17 cellular contexts compared by ENCODE assay signal in the genomic region with DNA sequence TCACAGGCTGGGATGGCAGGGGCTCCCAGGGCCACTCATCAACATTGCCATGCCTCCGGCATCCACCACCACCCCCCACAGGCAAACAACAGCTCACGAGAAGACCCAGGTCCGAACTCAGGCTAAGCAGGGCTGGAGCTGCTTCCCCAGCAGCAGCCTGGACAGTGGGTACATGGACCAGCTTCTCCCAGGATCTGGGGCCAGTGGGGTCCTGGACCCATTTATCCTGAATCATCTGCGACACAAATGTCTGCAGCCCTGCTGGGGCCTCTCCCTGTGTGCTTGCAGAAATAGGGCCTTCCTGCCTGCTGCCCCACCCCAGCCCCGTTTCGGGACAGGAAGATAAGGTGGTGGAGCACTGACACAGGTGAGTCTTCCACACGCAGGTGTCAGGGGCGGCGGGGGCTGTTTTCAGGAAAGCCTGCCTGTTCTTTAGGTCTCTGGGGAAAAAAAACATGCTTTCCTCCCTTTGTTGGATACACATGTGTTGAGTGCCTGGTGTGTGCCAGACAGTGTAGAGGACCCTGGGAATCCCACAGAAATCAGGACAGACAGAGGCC. TPM values are rescaled to one million over a fixed set of nuclear protein-coding genes. Genes with fewer than 3 reads are reported as not detected.
DNase-seq lines count a peak whose midpoint lies in the region; ATAC-seq, FAIRE-seq and TF ChIP-seq lines count a peak whose summit lies in the region.
"Had no signal": no experiment of that assay in that cellular context is flagged by ENCODE, and none has a peak within 500 bp of the region (broad histone marks: within the 10 kb centered on the region; RNA-seq: fewer than 3 reads in every experiment).

No MANE protein-coding gene starts in this region.

- H3K27me3 Mint-ChIP-seq in astrocyte (ENCODE audit: low read depth, unreplicated experiment), result peaks cover 26% of the 10 kb centered on the region

- no peak overlapping the region for H3K27ac ChIP-seq in astrocyte (ENCODE audit: low read depth, low read length)
- H3K27ac ChIP-seq in right lobe of liver, result no peak overlapping the region

- H3K4me1 ChIP-seq in astrocyte (ENCODE audit: insufficient read depth, low read length) (peaks cover 5% of the 10 kb centered on the region), right lobe of liver (peaks cover 0 to 20% (median 6%) of the 10 kb centered on the region in 4 donors)

- H3K27me3 ChIP-seq in astrocyte (ENCODE audit: insufficient read depth, low read length) (no peaks in the 10 kb centered on the region), right lobe of liver (no peaks in the 10 kb centered on the region)

- no peak for FAIRE-seq in astrocyte (lab: Jason Lieb, UNC)
- FAIRE-seq: A204.1 had no signal

- no peaks in the 10 kb centered on the region for H4K20me1 ChIP-seq in astrocyte (ENCODE audit: insufficient read depth, low read length)

- H3K4me3 ChIP-seq in astrocyte (ENCODE audit: insufficient read depth, low read depth, low read length) (no peak overlapping the region), right lobe of liver (no peak overlapping the region)
- H3K4me3 ChIP-seq: GM23338 had no signal

- H3K27ac Mint-ChIP-seq in astrocyte (ENCODE audit: unreplicated experiment), result peak overlapping the region; percentile 7
- H3K27ac Mint-ChIP-seq: B cell; CD4-positive, alpha-beta T cell; GM23338 had no signal

- H3K4me2 ChIP-seq in astrocyte (ENCODE audit: low read length), result no peak overlapping the region
- H3K4me2 ChIP-seq: GM23338 had no signal

- H3K79me2 ChIP-seq in astrocyte (ENCODE audit: insufficient read depth, low read length), result no peaks in the 10 kb centered on the region

- H2AFZ ChIP-seq in astrocyte (ENCODE audit: low read depth, low read length), result no peak overlapping the region
- H2AFZ ChIP-seq: GM23338 had no signal

- peaks cover 4% of the 10 kb centered on the region for H3K9me3 ChIP-seq in astrocyte (ENCODE audit: insufficient read depth, low read depth, low read length)
- H3K9me3 ChIP-seq in right lobe of liver, result no peaks in the 10 kb centered on the region

- peaks cover 3% of the 10 kb centered on the region for H3K36me3 Mint-ChIP-seq in astrocyte (ENCODE audit: low read depth, unreplicated experiment)

- no peak overlapping the region for H3K4me3 Mint-ChIP-seq in astrocyte (ENCODE audit: unreplicated experiment)
- H3K4me3 Mint-ChIP-seq: B cell; CD4-positive, alpha-beta T cell; GM23338; H9 had no signal

- intact Hi-C loops in right lobe of liver (cut with DNase I) (loop anchor here in 1 of 2 donors (5.0 kb wide), 1 partner anchor 59 kb away; no protein-coding TSS in a partner anchor), posterior vena cava (cut with DNase I) (loop anchor here (2.0 to 10.0 kb wide), 3 partner anchors 58 to 446 kb away; no protein-coding TSS in a partner anchor), Right ventricle myocardium inferior (cut with DNase I) (loop anchor here (5.0 to 10.0 kb wide), 3 partner anchors 99 to 476 kb away; no protein-coding TSS in a partner anchor)

- H3K4me1 Mint-ChIP-seq in astrocyte (ENCODE audit: low read depth, unreplicated experiment), result peaks cover 4% of the 10 kb centered on the region

- no peak for ATAC-seq in right lobe of liver
- ATAC-seq in GM21526 (IDR thresholded peaks at IDR 0.05; ENCODE audit: low FRiP score, unreplicated experiment), result no peak
- no peak for ATAC-seq in Right ventricle myocardium inferior

- no peak for DNase-seq in astrocyte (ENCODE audit: low read depth)
- DNase-seq in right lobe of liver, result peak in 2 of 3 donors; percentile 17 to 48
- DNase-seq in posterior vena cava (ENCODE audit: low spot score), result peak; percentile 73
- no peak for DNase-seq in activated CD4-positive, alpha-beta T cell treated with anti-CD3 and anti-CD28 coated beads for 1 hour
- DNase-seq in superior temporal gyrus (ENCODE audit: extremely low spot score), result no peak
- no peak for DNase-seq in Right ventricle myocardium inferior (ENCODE audit: missing footprints)
- DNase-seq: C1 segment of cervical spinal cord; Calu3; CD4-positive, alpha-beta T cell; DMS 273 treated with DMSO at 0.1 percent for 48 hours; H9 had no signal

- no peak overlapping the region for H3K9ac ChIP-seq in astrocyte (ENCODE audit: low read length)

- H3K9me3 Mint-ChIP-seq in astrocyte (ENCODE audit: unreplicated experiment), result peaks cover 4% of the 10 kb centered on the region
- H3K9me3 Mint-ChIP-seq: CD4-positive, alpha-beta T cell; H9 had no signal

- TF ChIP-seq CTCF in astrocyte (IDR thresholded peaks at IDR 0.05; ENCODE audit: insufficient read depth, low read depth, low read length), result no peak
- no peak for TF ChIP-seq CTCF in right lobe of liver (IDR thresholded peaks at IDR 0.05)

- 72% methylated on average over 3 of the region's 9 CpGs for WGBS in right lobe of liver (ENCODE audit: insufficient coverage, low coverage, low lambda C conversion rate, missing lambda C conversion rate)

- no peak for TF ChIP-seq POLR2A in right lobe of liver (IDR thresholded peaks at IDR 0.05)

- H3K36me3 ChIP-seq in astrocyte (ENCODE audit: insufficient read depth, low read length) (no peaks in the 10 kb centered on the region), right lobe of liver (peaks cover 0 to 6% (median 0%) of the 10 kb centered on the region in 4 donors)

RNA-seq across cellular contexts. Expression of gene PRLH, which starts 4.5 kb away (rescaled TPM):
- total RNA-seq in astrocyte (not detected in 2 replicates), right lobe of liver (not detected), posterior vena cava (not detected), Right ventricle myocardium inferior (not detected)
- total RNA-seq: B cell; Calu3; CD4-positive, alpha-beta T cell; Daoy; GM23338; H9; HT-29 had no signal

RNA-seq across cellular contexts. Expression of gene RAB17, which starts 19.7 kb away (rescaled TPM):
- total RNA-seq in astrocyte (0.34 and 1.4 TPM in 2 replicates), right lobe of liver (100 to 1,000 TPM in 2 of 6 experiments, 10 to 100 TPM in 4; 57.5 to 129 (median 77.9) TPM), posterior vena cava (1 to 10 TPM; 2.0 to 2.7 TPM), Right ventricle myocardium inferior (2.4 TPM)
- total RNA-seq: B cell; CD4-positive, alpha-beta T cell had no signal

RNA-seq across cellular contexts. Expression of gene LRRFIP1, which starts 56.5 kb away (rescaled TPM):
- 83.3 and 84.1 TPM in 2 replicates for total RNA-seq in astrocyte
- 10 to 100 TPM; 29.4 to 56.3 (median 49.7) TPM for total RNA-seq in right lobe of liver
- 100 to 1,000 TPM; 180 to 357 TPM for total RNA-seq in posterior vena cava
- total RNA-seq in Right ventricle myocardium inferior, result 104 TPM

Comparison
In these comparisons a context has a peak if more than half of its experiments do, and no peak if none do; other contexts are left out.
1. DNase-seq: peak in right lobe of liver (2 of 3) and posterior vena cava (single experiment); none in astrocyte (single experiment), activated CD4-positive, alpha-beta T cell treated with anti-CD3 and anti-CD28 coated beads for 1 hour (single experiment), superior temporal gyrus (single experiment) and Right ventricle myocardium inferior (single experiment).
2. RNA of gene RAB17, which starts 19.7 kb away (total RNA-seq): 57.5 to 129 TPM in right lobe of liver; 2.0 to 2.7 TPM in posterior vena cava, 2.4 TPM in Right ventricle myocardium inferior (single experiment) and 0.34 to 1.4 TPM in astrocyte; every median in the first group is over 10 times any median in the second.